ENCODE assay signal across 32 cellular contexts in genomic region chr7:66896441-66896840, GRCh38.
"Had no signal": no experiment of that assay in that cellular context is flagged by ENCODE, and none has a peak within 500 bp of the region (broad histone marks: within the 10 kb centered on the region; RNA-seq: fewer than 3 reads in every experiment).

No MANE protein-coding gene starts in this region.

- ATAC-seq: activated CD4-positive, alpha-beta T cell treated with anti-CD3 and anti-CD28 coated beads for 36 hours; activated CD4-positive, CD25-positive, alpha-beta regulatory T cell treated with anti-CD3 and anti-CD28 coated beads, Interleukin-2, amount 50 U/mL, for 24 hours; activated CD8-positive, alpha-beta memory T cell treated with anti-CD3 and anti-CD28 coated beads, Interleukin-2, amount 10 ng/mL, durations not matched to agents 7 days and 5 days; activated CD8-positive, alpha-beta T cell treated with anti-CD3 and anti-CD28 coated beads, Interleukin-2, amount 10 ng/mL, durations not matched to agents 7 days and 5 days; activated naive CD8-positive, alpha-beta T cell treated with anti-CD3 and anti-CD28 coated beads, Interleukin-2, amount 50 U/mL, for 24 hours; WTC11 had no signal

- DNase-seq: activated CD4-positive, alpha-beta memory T cell treated with anti-CD3 and anti-CD28 coated beads, Interleukin-2, amount 10 ng/mL, durations not matched to agents 7 days and 5 days; activated CD4-positive, alpha-beta T cell treated with anti-CD3 and anti-CD28 coated beads for 1 hour; activated CD4-positive, alpha-beta T cell treated with anti-CD3 and anti-CD28 coated beads for 36 hours; activated CD4-positive, alpha-beta T cell treated with anti-CD3 and anti-CD28 coated beads for 48 hours; activated CD4-positive, alpha-beta T cell treated with anti-CD3 and anti-CD28 coated beads, Interleukin-2, amount 10 ng/mL, durations not matched to agents 7 days and 5 days; activated CD4-positive, alpha-beta T cell treated with anti-CD3 and anti-CD28 coated beads, Interleukin-2, amount 50 U/mL, for 48 hours; activated CD4-positive, CD25-positive, alpha-beta regulatory T cell; activated CD8-positive, alpha-beta memory T cell treated with anti-CD3 and anti-CD28 coated beads for 24 hours; activated CD8-positive, alpha-beta memory T cell treated with anti-CD3 and anti-CD28 coated beads, Interleukin-2, amount 10 ng/mL, durations not matched to agents 7 days and 5 days; activated CD8-positive, alpha-beta memory T cell treated with anti-CD3 and anti-CD28 coated beads, Interleukin-2, amount 50 U/mL, for 48 hours; activated CD8-positive, alpha-beta T cell treated with anti-CD3 and anti-CD28 coated beads, Interleukin-2, amount 10 ng/mL, durations not matched to agents 7 days and 5 days; activated effector memory CD4-positive, alpha-beta T cell treated with Interleukin-2 at 50 U/mL for 16 hours; activated gamma-delta T cell; activated naive CD4-positive, alpha-beta T cell treated with anti-CD3 and anti-CD28 coated beads for 36 hours; activated naive CD4-positive, alpha-beta T cell treated with anti-CD3 and anti-CD28 coated beads, Interleukin-2, amount 50 U/mL, for 16 hours; activated naive CD8-positive, alpha-beta T cell treated with anti-CD3 and anti-CD28 coated beads, Interleukin-2, amount 10 ng/mL, durations not matched to agents 7 days and 5 days; activated naive CD8-positive, alpha-beta T cell treated with anti-CD3 and anti-CD28 coated beads, Interleukin-2, amount 50 U/mL, for 24 hours; activated T-cell treated with anti-CD3 and anti-CD28 coated beads, Interleukin-2, amount 50 U/mL, for 24 hours; activated T-cell treated with anti-CD3 and anti-CD28 coated beads, Interleukin-2, amount 50 U/mL, for 48 hours; amygdala; anterior cingulate cortex; caudate nucleus; cerebellar nuclear complex; SW 1271; T-helper 1 cell; T-helper 2 cell; T-helper 9 cell; WERI-Rb-1 had no signal

- H3K27me3 ChIP-seq: ascending aorta, cardiac muscle cell had no signal

- H3K27ac ChIP-seq: ascending aorta, cardiac muscle cell, WERI-Rb-1 had no signal

- H3K36me3 ChIP-seq: ascending aorta, cardiac muscle cell, WERI-Rb-1 had no signal

- H3K9me3 ChIP-seq: ascending aorta had no signal

- H3K4me1 ChIP-seq: ascending aorta had no signal

- H3K4me3 ChIP-seq: ascending aorta, cardiac muscle cell had no signal
